Comparison of ENCODE assay signal across 9 cellular contexts in the genomic region with DNA sequence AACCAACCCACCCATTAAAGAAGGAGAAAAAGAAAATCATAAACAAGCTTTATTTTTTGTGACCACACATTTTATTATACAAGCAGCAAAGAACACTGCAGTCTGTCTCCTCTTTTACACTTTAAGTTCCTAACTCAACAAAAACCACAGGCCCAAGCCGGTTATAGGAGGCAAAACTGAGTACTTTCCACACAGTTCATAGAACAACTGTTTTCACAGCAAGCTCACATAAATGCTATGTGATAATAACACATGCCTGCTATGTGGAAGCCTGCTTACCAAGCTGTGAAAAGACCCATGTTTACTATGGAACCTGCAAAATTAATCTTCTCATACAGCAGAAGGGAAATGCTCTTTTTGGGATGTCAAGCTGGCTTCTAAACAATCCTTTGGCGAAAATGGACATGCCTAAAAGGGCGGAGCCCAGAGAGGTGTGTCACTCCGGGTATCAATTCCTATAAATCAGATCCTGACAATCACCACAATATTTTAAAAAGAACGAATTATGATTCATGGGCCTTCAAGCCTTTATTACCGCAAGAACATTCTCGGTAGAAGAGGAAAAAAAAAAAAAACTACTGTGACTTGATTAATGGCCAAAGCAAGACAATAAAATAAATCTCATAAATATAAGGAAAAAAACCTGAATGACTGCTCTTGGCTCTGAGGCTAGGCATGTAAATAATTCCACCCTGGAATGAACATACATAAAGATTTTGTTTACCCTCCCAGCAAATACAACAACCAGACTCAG. TPM values are rescaled to one million over a fixed set of nuclear protein-coding genes. Genes with fewer than 3 reads are reported as not detected.
DNase-seq lines count a peak whose midpoint lies in the region; ATAC-seq and TF ChIP-seq lines count a peak whose summit lies in the region.
"Had no signal": no experiment of that assay in that cellular context is flagged by ENCODE, and none has a peak within 500 bp of the region (broad histone marks: within the 10 kb centered on the region; RNA-seq: fewer than 3 reads in every experiment).

No MANE protein-coding gene starts in this region.

- intact Hi-C loops in Panc1 (cut with micrococcal nuclease; ENCODE audit: unreplicated experiment) (no loop called here), esophagus muscularis mucosa (cut with DNase I) (no loop called here), sigmoid colon (cut with DNase I) (no loop called here)

- H3K27ac ChIP-seq in Panc1 (ENCODE audit: low read length), result peak overlapping the region; percentile 95
- peak overlapping the region; percentile 87 to 92 (median 90) for H3K27ac ChIP-seq in esophagus muscularis mucosa (replicated peaks in 1 of 4)
- H3K27ac ChIP-seq in sigmoid colon, result peak overlapping the region; percentile 93 to 97 (median 95)

- H3K4me1 ChIP-seq in Panc1 (ENCODE audit: control insufficient read depth, insufficient read depth, low read length), result peaks cover 39% of the 10 kb centered on the region
- H3K4me1 ChIP-seq in esophagus muscularis mucosa, result peaks cover 27 to 49% (median 42%) of the 10 kb centered on the region in 4 donors
- peaks cover 0 to 44% (median 28%) of the 10 kb centered on the region in 4 donors for H3K4me1 ChIP-seq in sigmoid colon

- TF ChIP-seq CTCF in Panc1 (IDR thresholded peaks at IDR 0.05) (no peak), esophagus muscularis mucosa (IDR thresholded peaks at IDR 0.05) (no peak), sigmoid colon (IDR thresholded peaks at IDR 0.05) (no peak)

- peak overlapping the region; percentile 81 to 90 for H3K4me3 ChIP-seq in Panc1 (ENCODE audit: low read depth in 2 of 2, low read length in 2 of 2)
- peak overlapping the region in 3 of 4 donors; percentile 78 to 96 (median 87) for H3K4me3 ChIP-seq in esophagus muscularis mucosa
- H3K4me3 ChIP-seq in sigmoid colon, result peak overlapping the region in 3 of 4 donors; percentile 66 to 93 (median 86)

- in situ Hi-C loops in Panc1 (cut with HindIII; ENCODE audit: low pct_unique_long_range_greater_than_20kb, low sequenced_read_pairs), result no loop called here

- H3K36me3 ChIP-seq in Panc1 (ENCODE audit: control insufficient read depth, insufficient read depth, low read length) (no peaks in the 10 kb centered on the region; the same call in 1 of the 2 replicates), esophagus muscularis mucosa (no peaks in the 10 kb centered on the region), sigmoid colon (no peaks in the 10 kb centered on the region)

- no peaks in the 10 kb centered on the region for H3K9me3 ChIP-seq in Panc1 (ENCODE audit: control insufficient read depth, insufficient read depth, low read depth, low read length)
- no peaks in the 10 kb centered on the region for H3K9me3 ChIP-seq in esophagus muscularis mucosa
- no peaks in the 10 kb centered on the region for H3K9me3 ChIP-seq in sigmoid colon

- H3K27me3 ChIP-seq in Panc1 (ENCODE audit: control insufficient read depth, insufficient read depth, low read length), result no peaks in the 10 kb centered on the region
- H3K27me3 ChIP-seq in esophagus muscularis mucosa, result no peaks in the 10 kb centered on the region
- H3K27me3 ChIP-seq in sigmoid colon, result no peaks in the 10 kb centered on the region

- DNase-seq in NCI-H748 (lab: John Stamatoyannopoulos, UW; ENCODE audit: unreplicated experiment), result peak; percentile 24
- no peak for DNase-seq in NCI-H748 treated with DMSO at 0.1 percent for 48 hours (lab: John Stamatoyannopoulos, UW)
- DNase-seq in Panc1 (ENCODE audit: low read depth, low spot score), result no peak
- peak; percentile 83 for DNase-seq in esophagus muscularis mucosa (ENCODE audit: extremely low spot score)
- DNase-seq in sigmoid colon, result no peak
- no peak for DNase-seq in AG20443 (ENCODE audit: low spot score)

- CTCF ChIA-PET in Panc1 (lab: Charles Lee), result interaction anchor here (0.6 to 1.1 kb wide), 5 partner anchors 10 to 188 kb away, joined by 3 to 6 read pairs (median 4); no protein-coding TSS in a partner anchor

- 24% methylated on average over 7 of the region's 7 CpGs for WGBS in esophagus muscularis mucosa
- 22 to 42% methylated on average over 7 of the region's 7 CpGs for WGBS in sigmoid colon, 2 donors

- ATAC-seq in Panc1, result no peak
- no peak for ATAC-seq in HG03442 (IDR thresholded peaks at IDR 0.05; ENCODE audit: unreplicated experiment)
- ATAC-seq in HG02852 (IDR thresholded peaks at IDR 0.05; ENCODE audit: unreplicated experiment), result no peak
- ATAC-seq: left lobe of liver had no signal

- POLR2A ChIA-PET in Panc1 (lab: Charles Lee), result no interaction called here

- BruUV-seq in Panc1 (replicated peaks; lab: Mats Ljungman, UMichigan), result no TSS peak

- TF ChIP-seq EP300 in esophagus muscularis mucosa (IDR thresholded peaks at IDR 0.05), result no peak
- TF ChIP-seq EP300 in sigmoid colon (IDR thresholded peaks at IDR 0.05), result no peak

- TF ChIP-seq POLR2A in esophagus muscularis mucosa (IDR thresholded peaks at IDR 0.05; ENCODE audit: low read depth) (no peak), sigmoid colon (IDR thresholded peaks at IDR 0.05) (no peak)

RNA-seq across cellular contexts. Expression of gene TRERF1, which starts 2.6 kb away (rescaled TPM):
- 30.6 TPM for total RNA-seq in Panc1 (2021; ENCODE audit: unreplicated experiment)
- 25.6 TPM for polyA plus RNA-seq in Panc1 (2012; ENCODE audit: insufficient read length)
- 1 to 10 TPM; 4.6 to 8.6 (median 6.4) TPM for total RNA-seq in esophagus muscularis mucosa
- 10 to 100 TPM in 1 of 4 donors, 1 to 10 TPM in 3; 4.6 to 10.5 (median 5.9) TPM for total RNA-seq in sigmoid colon
- polyA plus RNA-seq in sigmoid colon, result 1 to 10 TPM in 2 of 3 donors, under 1 TPM in 1; 0.46 to 4.0 (median 1.2) TPM

Comparison
In these comparisons a context has a peak if more than half of its experiments do, and no peak if none do; other contexts are left out.
1. DNase-seq: peak in NCI-H748 (single experiment) and esophagus muscularis mucosa (single experiment); none in NCI-H748 treated with DMSO at 0.1 percent for 48 hours (single experiment), Panc1 (single experiment), sigmoid colon (single experiment) and AG20443 (single experiment).
2. Peak in every context shown above with its lines, with median percentiles within 50 percentile points of each other: H3K27ac ChIP-seq and H3K4me3 ChIP-seq.